In the genomic region with DNA sequence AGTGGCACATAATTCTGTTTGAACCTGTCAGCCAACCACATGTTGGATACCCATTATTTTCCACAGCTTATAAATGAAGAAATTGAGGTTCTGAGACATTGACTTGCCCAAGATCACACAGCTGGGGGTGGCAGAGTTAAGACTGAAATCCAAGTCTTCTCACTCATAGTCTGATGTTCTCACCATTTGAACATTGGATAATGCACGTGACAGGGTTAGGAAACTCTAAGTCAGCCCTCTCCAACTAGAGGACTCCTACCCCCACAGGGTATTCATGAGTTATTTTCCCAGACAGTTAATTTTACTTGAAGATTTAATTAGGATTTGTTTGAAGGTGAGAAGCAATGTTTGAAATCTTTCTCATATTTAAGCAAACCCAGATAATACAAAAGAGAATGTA, we compare ENCODE assay signal across 25 cellular contexts. TPM values are rescaled to one million over a fixed set of nuclear protein-coding genes. Genes with fewer than 3 reads are reported as not detected.
DNase-seq lines count a peak whose midpoint lies in the region; ATAC-seq and TF ChIP-seq lines count a peak whose summit lies in the region.
"Had no signal": no experiment of that assay in that cellular context is flagged by ENCODE, and none has a peak within 500 bp of the region (broad histone marks: within the 10 kb centered on the region; RNA-seq: fewer than 3 reads in every experiment).

No MANE protein-coding gene starts in this region.

- peak overlapping the region; percentile 7 for H3K27ac Mint-ChIP-seq in activated naive CD4-positive, alpha-beta T cell treated with anti-CD3 and anti-CD28 coated beads, Interleukin-2, amount 10 ng/mL, durations not matched to agents 7 days and 5 days
- no peak overlapping the region for H3K27ac Mint-ChIP-seq in activated naive CD4-positive, alpha-beta T cell treated with anti-CD3 and anti-CD28 coated beads, Interleukin-2, amount 50 U/mL, for 72 hours

- no peak for ATAC-seq in activated naive CD4-positive, alpha-beta T cell treated with anti-CD3 and anti-CD28 coated beads, Interleukin-2, amount 50 U/mL, for 72 hours
- ATAC-seq in GM21619 (IDR thresholded peaks at IDR 0.05; ENCODE audit: unreplicated experiment): no peak
- ATAC-seq: activated CD4-positive, alpha-beta T cell treated with anti-CD3 and anti-CD28 coated beads for 36 hours; esophagus mucosa; gastrocnemius medialis had no signal

- TF ChIP-seq CTCF in ascending aorta (IDR thresholded peaks at IDR 0.05) (no peak), tibial artery (IDR thresholded peaks at IDR 0.05) (no peak)

- H3K4me1 Mint-ChIP-seq in activated naive CD4-positive, alpha-beta T cell treated with anti-CD3 and anti-CD28 coated beads, Interleukin-2, amount 10 ng/mL, durations not matched to agents 7 days and 5 days: peaks cover 33% of the 10 kb centered on the region

- peaks cover 0 to 16% of the 10 kb centered on the region in 2 donors for H3K4me1 ChIP-seq in ascending aorta
- H3K4me1 ChIP-seq in mesodermal cell (ENCODE audit: control insufficient read depth, insufficient read depth, low read length, poor library complexity, severe bottlenecking): peaks cover 37% of the 10 kb centered on the region
- peaks cover 0 to 39% (median 9%) of the 10 kb centered on the region in 4 donors for H3K4me1 ChIP-seq in tibial artery
- H3K4me1 ChIP-seq: gastrocnemius medialis had no signal

- peak overlapping the region; percentile 60 to 63 for H3K27ac ChIP-seq in ascending aorta
- H3K27ac ChIP-seq in mesodermal cell (ENCODE audit: low read depth, low read length, severe bottlenecking): peak overlapping the region; percentile 93
- H3K27ac ChIP-seq in tibial artery: peak overlapping the region; percentile 60 to 63
- H3K27ac ChIP-seq: 22Rv1, cardiac muscle cell, gastrocnemius medialis had no signal

- DNase-seq in activated naive CD4-positive, alpha-beta T cell treated with anti-CD3 and anti-CD28 coated beads, Interleukin-2, amount 10 ng/mL, durations not matched to agents 7 days and 5 days: no peak
- no peak for DNase-seq in activated naive CD4-positive, alpha-beta T cell treated with anti-CD3 and anti-CD28 coated beads, Interleukin-2, amount 50 U/mL, for 72 hours (ENCODE audit: low spot score in 2 of 2)
- no peak for DNase-seq in ascending aorta (ENCODE audit: low spot score in 2 of 2)
- DNase-seq in tibial artery: no peak
- DNase-seq in NCI-H1048 (lab: John Stamatoyannopoulos, UW): no peak
- no peak for DNase-seq in dedifferentiated amniotic fluid mesenchymal stem cell (ENCODE audit: extremely low spot score)
- DNase-seq: activated CD4-positive, alpha-beta T cell treated with anti-CD3 and anti-CD28 coated beads for 36 hours; BE2C; gastrocnemius medialis; GDM1; GM23248; kidney glomerular epithelial cell; naive B cell; NCI-H1417 treated with DMSO at 0.1 percent for 48 hours; NCI-H510A treated with DMSO at 0.1 percent for 48 hours; posterior cingulate gyrus; stimulated activated CD4-positive, alpha-beta T cell treated with anti-CD3 and anti-CD28 coated beads, Interleukin-4, amount 100 ng/mL, for 1 hour; uterus had no signal

- H3K36me3 ChIP-seq in ascending aorta (no peaks in the 10 kb centered on the region), mesodermal cell (ENCODE audit: control insufficient read depth, insufficient read depth, low read length) (no peaks in the 10 kb centered on the region), tibial artery (no peaks in the 10 kb centered on the region)
- H3K36me3 ChIP-seq: BE2C, cardiac muscle cell, gastrocnemius medialis, uterus had no signal

- H3K9me3 ChIP-seq in ascending aorta: no peaks in the 10 kb centered on the region
- no peaks in the 10 kb centered on the region for H3K9me3 ChIP-seq in mesodermal cell (ENCODE audit: control insufficient read depth, low read length)
- no peaks in the 10 kb centered on the region for H3K9me3 ChIP-seq in tibial artery
- H3K9me3 ChIP-seq: BE2C, gastrocnemius medialis, uterus had no signal

- H3K4me3 Mint-ChIP-seq in activated naive CD4-positive, alpha-beta T cell treated with anti-CD3 and anti-CD28 coated beads, Interleukin-2, amount 10 ng/mL, durations not matched to agents 7 days and 5 days: no peak overlapping the region
- H3K4me3 Mint-ChIP-seq: activated CD4-positive, alpha-beta T cell treated with anti-CD3 and anti-CD28 coated beads for 36 hours had no signal

- no CpG with 5 or more reads among the region's 1 CpG for WGBS in mesodermal cell (ENCODE audit: insufficient coverage in 2 of 2), 2 experiments

- no peak overlapping the region for H3K4me3 ChIP-seq in ascending aorta
- no peak overlapping the region for H3K4me3 ChIP-seq in mesodermal cell (ENCODE audit: extremely low read depth, insufficient read depth, low read length, poor library complexity, severe bottlenecking)
- no peak overlapping the region for H3K4me3 ChIP-seq in tibial artery
- H3K4me3 ChIP-seq: cardiac muscle cell, gastrocnemius medialis, skin epidermis, uterus had no signal

- no peaks in the 10 kb centered on the region for H3K9me3 Mint-ChIP-seq in activated naive CD4-positive, alpha-beta T cell treated with anti-CD3 and anti-CD28 coated beads, Interleukin-2, amount 10 ng/mL, durations not matched to agents 7 days and 5 days
- H3K9me3 Mint-ChIP-seq in activated naive CD4-positive, alpha-beta T cell treated with anti-CD3 and anti-CD28 coated beads, Interleukin-2, amount 50 U/mL, for 72 hours: no peaks in the 10 kb centered on the region
- H3K9me3 Mint-ChIP-seq: naive B cell had no signal

- intact Hi-C loops in ascending aorta (cut with DNase I): loop anchor here (2.0 kb wide), 1 partner anchor 24 kb away; no protein-coding TSS in a partner anchor
- intact Hi-C loops in tibial artery (cut with DNase I; ENCODE audit: low total_unique reads): no loop called here

- CTCF ChIA-PET in activated naive CD4-positive, alpha-beta T cell treated with anti-CD3 and anti-CD28 coated beads, Interleukin-2, amount 10 ng/mL, durations not matched to agents 7 days and 5 days (lab: Charles Lee): interaction anchor here (0.9 to 1.2 kb wide), 2 partner anchors 12 to 44 kb away, joined by 3 to 4 read pairs; no protein-coding TSS in a partner anchor

- peaks cover 13% of the 10 kb centered on the region for H3K36me3 Mint-ChIP-seq in activated naive CD4-positive, alpha-beta T cell treated with anti-CD3 and anti-CD28 coated beads, Interleukin-2, amount 10 ng/mL, durations not matched to agents 7 days and 5 days
- H3K36me3 Mint-ChIP-seq in activated naive CD4-positive, alpha-beta T cell treated with anti-CD3 and anti-CD28 coated beads, Interleukin-2, amount 50 U/mL, for 72 hours: no peaks in the 10 kb centered on the region
- H3K36me3 Mint-ChIP-seq: naive B cell had no signal

- H3K27me3 Mint-ChIP-seq in activated naive CD4-positive, alpha-beta T cell treated with anti-CD3 and anti-CD28 coated beads, Interleukin-2, amount 10 ng/mL, durations not matched to agents 7 days and 5 days: no peaks in the 10 kb centered on the region
- H3K27me3 Mint-ChIP-seq: activated CD4-positive, alpha-beta T cell treated with anti-CD3 and anti-CD28 coated beads for 36 hours; naive B cell had no signal

- H3K27me3 ChIP-seq in ascending aorta (no peaks in the 10 kb centered on the region), tibial artery (no peaks in the 10 kb centered on the region)
- H3K27me3 ChIP-seq: BE2C, cardiac muscle cell, gastrocnemius medialis, uterus had no signal

RNA-seq across cellular contexts. Expression of a gene that starts 38.1 kb away (rescaled TPM):
- total RNA-seq in activated naive CD4-positive, alpha-beta T cell treated with anti-CD3 and anti-CD28 coated beads, Interleukin-2, amount 50 U/mL, for 72 hours: not detected
- total RNA-seq in ascending aorta: not detected
- 0.48 TPM for polyA plus RNA-seq in mesodermal cell (2013, experiment 1 of 2)
- 1.2 TPM for polyA plus RNA-seq in mesodermal cell (2013, experiment 2 of 2)
- total RNA-seq: activated CD4-positive, alpha-beta T cell treated with anti-CD3 and anti-CD28 coated beads for 36 hours; esophagus mucosa; GM23248; lung microvascular endothelial cell; uterus had no signal
- polyA plus RNA-seq: GM23248 had no signal
